Comparison of ENCODE assay signal across 9 cellular contexts in the genomic region with DNA sequence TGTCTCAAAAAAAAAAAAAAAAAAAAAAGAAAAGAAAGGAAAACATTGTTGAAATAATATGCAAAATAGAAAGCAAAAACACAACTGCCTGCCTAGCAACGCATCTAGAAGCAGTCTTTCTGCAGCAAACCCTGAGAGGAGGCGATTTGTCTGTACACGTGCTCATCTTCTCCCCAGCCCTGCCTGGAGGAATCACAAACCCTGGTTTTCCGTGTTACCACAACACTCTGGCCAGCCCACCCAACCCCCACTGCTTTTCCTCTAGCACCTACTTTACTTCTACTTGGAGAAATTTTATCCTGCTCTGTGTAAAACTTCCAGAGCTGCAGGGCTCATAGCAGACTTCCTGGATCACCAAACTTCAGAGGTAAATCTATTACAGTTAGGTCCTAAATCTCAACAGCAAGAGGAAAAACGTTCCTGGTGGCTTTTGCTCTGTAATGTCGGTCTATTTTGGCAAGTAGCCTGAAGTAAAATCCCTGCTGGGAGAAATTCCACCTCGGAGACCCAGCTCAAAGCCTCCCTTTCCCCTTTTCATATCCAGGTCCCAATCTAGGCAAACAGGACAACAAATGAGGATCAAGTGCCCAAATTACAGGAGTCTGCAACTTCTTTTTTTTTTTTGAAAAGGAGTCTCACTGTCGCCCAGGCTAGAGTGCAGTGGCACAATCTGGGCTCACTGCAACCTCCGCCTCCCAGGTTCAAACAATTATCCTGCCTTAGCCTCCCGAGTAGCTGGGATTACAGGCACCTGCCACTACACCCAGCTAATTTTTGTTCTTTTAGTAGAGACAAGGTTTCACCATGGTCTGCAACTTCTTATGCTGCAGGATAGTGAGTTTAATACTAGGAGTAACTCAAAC.
DNase-seq lines count a peak whose midpoint lies in the region; ATAC-seq lines count a peak whose summit lies in the region.
"Had no signal": no experiment of that assay in that cellular context is flagged by ENCODE, and none has a peak within 500 bp of the region (broad histone marks: within the 10 kb centered on the region; RNA-seq: fewer than 3 reads in every experiment).

No MANE protein-coding gene starts in this region.

- peak; percentile 36 for DNase-seq in GM04504 (ENCODE audit: low read depth)
- DNase-seq in astrocyte of the hippocampus (ENCODE audit: low read depth, low spot score): peak; percentile 85
- peak; percentile 84 for DNase-seq in iPS DF 19.7 (ENCODE audit: low read depth, low spot score)
- peak; percentile 66 for DNase-seq in renal cortical epithelial cell (ENCODE audit: low read depth)
- no peak for DNase-seq in DMS79 treated with DMSO at 0.1 percent for 48 hours (lab: John Stamatoyannopoulos, UW)
- DNase-seq in HK-2 (ENCODE audit: unreplicated experiment): no peak
- no peak for DNase-seq in Kasumi-1 (lab: John Stamatoyannopoulos, UW)

- ATAC-seq in HG02571 (IDR thresholded peaks at IDR 0.05; ENCODE audit: unreplicated experiment): no peak
- ATAC-seq: GM12878 had no signal

Comparison
In these comparisons a context has a peak if more than half of its experiments do, and no peak if none do; other contexts are left out.
1. DNase-seq: peak in GM04504 (single experiment), astrocyte of the hippocampus (single experiment), iPS DF 19.7 (single experiment) and renal cortical epithelial cell (single experiment); none in DMS79 treated with DMSO at 0.1 percent for 48 hours (single experiment), HK-2 (single experiment) and Kasumi-1 (0 of 2).